ENCODE assay signal across 25 cellular contexts in the genomic region with DNA sequence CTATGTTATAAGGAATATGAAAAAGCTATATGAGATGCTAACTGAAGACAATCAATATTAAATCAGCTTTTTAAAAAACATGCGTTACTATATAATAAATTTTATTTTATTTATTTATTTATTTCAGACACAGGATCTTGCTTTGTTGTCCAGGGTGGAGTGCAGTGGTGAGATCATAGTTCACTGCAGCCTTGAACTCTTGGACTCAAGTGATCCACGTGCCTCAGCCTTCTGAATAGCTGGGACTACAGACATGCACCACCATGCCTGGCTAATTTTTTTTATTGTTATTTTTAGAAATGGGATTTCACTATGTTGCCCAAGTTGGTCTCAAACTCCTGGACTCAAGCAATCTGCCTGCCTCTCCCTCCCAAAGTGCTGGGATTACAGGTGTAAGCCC.
"Had no signal": no experiment of that assay in that cellular context is flagged by ENCODE, and none has a peak within 500 bp of the region (broad histone marks: within the 10 kb centered on the region; RNA-seq: fewer than 3 reads in every experiment).

No MANE protein-coding gene starts in this region.

- H3K36me3 ChIP-seq: adrenal gland, esophagus squamous epithelium had no signal

- H3K27me3 ChIP-seq: adrenal gland, body of pancreas, esophagus squamous epithelium had no signal

- H3K4me1 ChIP-seq: body of pancreas had no signal

- H3K27ac ChIP-seq: adrenal gland, body of pancreas, esophagus squamous epithelium had no signal

- DNase-seq: activated CD4-positive, alpha-beta memory T cell treated with anti-CD3 and anti-CD28 coated beads for 36 hours; activated CD4-positive, alpha-beta T cell treated with anti-CD3 and anti-CD28 coated beads for 36 hours; activated CD4-positive, CD25-positive, alpha-beta regulatory T cell; activated CD4-positive, CD25-positive, alpha-beta regulatory T cell treated with anti-CD3 and anti-CD28 coated beads, Interleukin-2, amount 50 U/mL, for 72 hours; activated CD8-positive, alpha-beta memory T cell treated with anti-CD3 and anti-CD28 coated beads for 24 hours; activated effector memory CD4-positive, alpha-beta T cell treated with anti-CD3 and anti-CD28 coated beads, Interleukin-2, amount 50 U/mL, for 16 hours; activated naive CD4-positive, alpha-beta T cell treated with anti-CD3 and anti-CD28 coated beads for 36 hours; activated naive CD8-positive, alpha-beta T cell treated with anti-CD3 and anti-CD28 coated beads for 36 hours; activated naive CD8-positive, alpha-beta T cell treated with anti-CD3 and anti-CD28 coated beads, Interleukin-2, amount 50 U/mL, for 24 hours; activated T-cell treated with anti-CD3 and anti-CD28 coated beads, Interleukin-2, amount 50 U/mL, for 4 hours; adrenal gland; amygdala; aorta; body of pancreas; caudate nucleus; cortex of kidney; dermis blood vessel endothelial cell; effector CD4-positive, alpha-beta T cell; effector memory CD8-positive, alpha-beta T cell; erythroblast; esophagus squamous epithelium; foreskin melanocyte; T-helper 1 cell; T-helper 17 cell; T1000 had no signal

- H3K4me3 ChIP-seq: adrenal gland, body of pancreas, esophagus squamous epithelium had no signal

- H3K9me3 ChIP-seq: adrenal gland, body of pancreas, esophagus squamous epithelium had no signal

- ATAC-seq: activated CD4-positive, alpha-beta T cell treated with anti-CD3 and anti-CD28 coated beads for 36 hours; activated naive CD8-positive, alpha-beta T cell treated with anti-CD3 and anti-CD28 coated beads, Interleukin-2, amount 50 U/mL, for 24 hours; activated T-cell treated with anti-CD3 and anti-CD28 coated beads, Interleukin-2, amount 50 U/mL, for 4 hours; body of pancreas; effector memory CD8-positive, alpha-beta T cell; T-helper 17 cell had no signal
